In genomic region chr3:116141724-116142123, GRCh38 we compare ENCODE assay signal across 20 cellular contexts.
A peak's percentile ranks its signal among the peaks of the same experiment; 100 is the strongest.
DNase-seq lines count a peak whose midpoint lies in the region; ATAC-seq, FAIRE-seq and TF ChIP-seq lines count a peak whose summit lies in the region.
"Had no signal": no experiment of that assay in that cellular context is flagged by ENCODE, and none has a peak within 500 bp of the region (broad histone marks: within the 10 kb centered on the region; RNA-seq: fewer than 3 reads in every experiment).

No MANE protein-coding gene starts in this region.

- H3K27me3 Mint-ChIP-seq in astrocyte (ENCODE audit: low read depth, unreplicated experiment) = no peaks in the 10 kb centered on the region
- H3K27me3 Mint-ChIP-seq in activated T-cell treated with anti-CD3 and anti-CD28 coated beads, Interleukin-2, amount 50 U/mL, for 24 hours = no peaks in the 10 kb centered on the region
- H3K27me3 Mint-ChIP-seq: CD4-positive, alpha-beta T cell had no signal

- H3K4me3 Mint-ChIP-seq in astrocyte (ENCODE audit: unreplicated experiment) = no peak overlapping the region
- H3K4me3 Mint-ChIP-seq in activated T-cell treated with anti-CD3 and anti-CD28 coated beads, Interleukin-2, amount 50 U/mL, for 24 hours = no peak overlapping the region
- H3K4me3 Mint-ChIP-seq: CD4-positive, alpha-beta T cell; H9 had no signal

- H3K9me3 ChIP-seq in astrocyte (ENCODE audit: insufficient read depth, low read depth, low read length) = no peaks in the 10 kb centered on the region
- H3K9me3 ChIP-seq: BE2C had no signal

- no peaks in the 10 kb centered on the region for H4K20me1 ChIP-seq in astrocyte (ENCODE audit: insufficient read depth, low read length)

- DNase-seq in COLO829 (ENCODE audit: low spot score) = peak; percentile 73
- DNase-seq in NCI-H69 (lab: John Stamatoyannopoulos, UW) = peak; percentile 15
- DNase-seq in astrocyte (ENCODE audit: low read depth) = peak; percentile 46
- peak; percentile 10 for DNase-seq in iris pigment epithelial cell (ENCODE audit: low read depth)
- DNase-seq in NCI-H2196 treated with DMSO at 0.1 percent for 48 hours (lab: John Stamatoyannopoulos, UW; ENCODE audit: unreplicated experiment) = no peak
- no peak for DNase-seq in activated T-cell treated with anti-CD3 and anti-CD28 coated beads, Interleukin-2, amount 50 U/mL, for 24 hours
- DNase-seq in OCI-M1 (lab: John Stamatoyannopoulos, UW) = no peak
- DNase-seq: BE2C; CD4-positive, alpha-beta T cell; DMS79; GDM1; H9; MV-4-11; NCI-H187 treated with DMSO at 0.1 percent for 48 hours had no signal

- no peaks in the 10 kb centered on the region for H3K79me2 ChIP-seq in astrocyte (ENCODE audit: insufficient read depth, low read length)

- no peak for TF ChIP-seq CTCF in astrocyte (IDR thresholded peaks at IDR 0.05; ENCODE audit: insufficient read depth, low read depth, low read length)

- no peak for FAIRE-seq in astrocyte (lab: Jason Lieb, UNC)
- FAIRE-seq: GM12892, K562 had no signal

- H3K4me1 Mint-ChIP-seq in astrocyte (ENCODE audit: low read depth, unreplicated experiment) = peaks cover 14% of the 10 kb centered on the region
- H3K4me1 Mint-ChIP-seq in activated T-cell treated with anti-CD3 and anti-CD28 coated beads, Interleukin-2, amount 50 U/mL, for 24 hours (ENCODE audit: low read depth) = no peaks in the 10 kb centered on the region

- no peak overlapping the region for H3K9ac ChIP-seq in astrocyte (ENCODE audit: low read length)

- no peaks in the 10 kb centered on the region for H3K4me1 ChIP-seq in astrocyte (ENCODE audit: insufficient read depth, low read length)
- H3K4me1 ChIP-seq: SJCRH30 had no signal

- peaks cover 7% of the 10 kb centered on the region for H3K9me3 Mint-ChIP-seq in astrocyte (ENCODE audit: unreplicated experiment)
- H3K9me3 Mint-ChIP-seq in activated T-cell treated with anti-CD3 and anti-CD28 coated beads, Interleukin-2, amount 50 U/mL, for 24 hours = peaks cover 10% of the 10 kb centered on the region
- H3K9me3 Mint-ChIP-seq: CD4-positive, alpha-beta T cell had no signal

- no peaks in the 10 kb centered on the region for H3K27me3 ChIP-seq in astrocyte (ENCODE audit: insufficient read depth, low read length)
- H3K27me3 ChIP-seq: BE2C, SJCRH30 had no signal

- H3K27ac Mint-ChIP-seq in astrocyte (ENCODE audit: unreplicated experiment) = no peak overlapping the region
- no peak overlapping the region for H3K27ac Mint-ChIP-seq in activated T-cell treated with anti-CD3 and anti-CD28 coated beads, Interleukin-2, amount 50 U/mL, for 24 hours
- H3K27ac Mint-ChIP-seq: CD4-positive, alpha-beta T cell; H9 had no signal

- no peak overlapping the region for H3K27ac ChIP-seq in astrocyte (ENCODE audit: low read depth, low read length)
- H3K27ac ChIP-seq: 22Rv1, HL-60, SJCRH30 had no signal

- H3K36me3 ChIP-seq in astrocyte (ENCODE audit: insufficient read depth, low read length) = no peaks in the 10 kb centered on the region
- H3K36me3 ChIP-seq: BE2C, SJCRH30 had no signal

- no peak overlapping the region for H3K4me3 ChIP-seq in astrocyte (ENCODE audit: insufficient read depth, low read depth, low read length)
- H3K4me3 ChIP-seq: K562, SJCRH30 had no signal

- no peak for ATAC-seq in HG03280 (IDR thresholded peaks at IDR 0.05; ENCODE audit: unreplicated experiment)
- ATAC-seq: K562 had no signal

- H2AFZ ChIP-seq in astrocyte (ENCODE audit: low read depth, low read length) = no peak overlapping the region

- no peaks in the 10 kb centered on the region for H3K36me3 Mint-ChIP-seq in astrocyte (ENCODE audit: low read depth, unreplicated experiment)
- H3K36me3 Mint-ChIP-seq in activated T-cell treated with anti-CD3 and anti-CD28 coated beads, Interleukin-2, amount 50 U/mL, for 24 hours (ENCODE audit: low read depth) = no peaks in the 10 kb centered on the region

- H3K4me2 ChIP-seq in astrocyte (ENCODE audit: low read length) = no peak overlapping the region

Comparison
In these comparisons a context has a peak if more than half of its experiments do, and no peak if none do; other contexts are left out.
1. DNase-seq: peak in COLO829 (single experiment), NCI-H69 (single experiment), astrocyte (single experiment) and iris pigment epithelial cell (single experiment); none in NCI-H2196 treated with DMSO at 0.1 percent for 48 hours (single experiment), activated T-cell treated with anti-CD3 and anti-CD28 coated beads, Interleukin-2, amount 50 U/mL, for 24 hours (single experiment) and OCI-M1 (single experiment).